Comparison of ENCODE assay signal across 1 cellular context in the genomic region with DNA sequence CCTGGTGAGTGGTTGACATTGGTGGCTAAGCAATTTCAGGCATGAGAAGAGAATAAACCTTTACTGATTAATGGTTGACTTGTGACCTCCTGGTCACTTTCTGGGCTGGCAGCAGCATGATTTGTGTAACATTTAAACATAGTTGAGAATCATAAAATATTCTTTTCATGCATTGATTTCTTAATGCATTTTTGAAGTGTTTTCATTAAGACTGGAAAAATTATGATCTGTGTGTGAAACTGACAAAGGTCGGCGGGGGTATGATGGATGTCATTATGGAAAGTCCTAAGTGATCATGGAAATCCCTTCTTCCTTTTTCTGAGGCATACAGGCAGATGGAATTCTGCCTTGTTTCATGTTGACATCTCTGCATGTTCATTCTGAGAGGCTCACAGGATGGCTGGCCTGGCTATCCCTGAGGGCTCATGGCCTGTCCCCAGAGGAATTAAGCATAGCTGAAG.
TF ChIP-seq lines count a peak whose summit lies in the region.

No MANE protein-coding gene starts in this region.

TF ChIP-seq in GM23338, 12 proteins besides CTCF, POLR2A, EP300 and RAD21 (continued from another document):
- TF ChIP-seq, protein P1, sequence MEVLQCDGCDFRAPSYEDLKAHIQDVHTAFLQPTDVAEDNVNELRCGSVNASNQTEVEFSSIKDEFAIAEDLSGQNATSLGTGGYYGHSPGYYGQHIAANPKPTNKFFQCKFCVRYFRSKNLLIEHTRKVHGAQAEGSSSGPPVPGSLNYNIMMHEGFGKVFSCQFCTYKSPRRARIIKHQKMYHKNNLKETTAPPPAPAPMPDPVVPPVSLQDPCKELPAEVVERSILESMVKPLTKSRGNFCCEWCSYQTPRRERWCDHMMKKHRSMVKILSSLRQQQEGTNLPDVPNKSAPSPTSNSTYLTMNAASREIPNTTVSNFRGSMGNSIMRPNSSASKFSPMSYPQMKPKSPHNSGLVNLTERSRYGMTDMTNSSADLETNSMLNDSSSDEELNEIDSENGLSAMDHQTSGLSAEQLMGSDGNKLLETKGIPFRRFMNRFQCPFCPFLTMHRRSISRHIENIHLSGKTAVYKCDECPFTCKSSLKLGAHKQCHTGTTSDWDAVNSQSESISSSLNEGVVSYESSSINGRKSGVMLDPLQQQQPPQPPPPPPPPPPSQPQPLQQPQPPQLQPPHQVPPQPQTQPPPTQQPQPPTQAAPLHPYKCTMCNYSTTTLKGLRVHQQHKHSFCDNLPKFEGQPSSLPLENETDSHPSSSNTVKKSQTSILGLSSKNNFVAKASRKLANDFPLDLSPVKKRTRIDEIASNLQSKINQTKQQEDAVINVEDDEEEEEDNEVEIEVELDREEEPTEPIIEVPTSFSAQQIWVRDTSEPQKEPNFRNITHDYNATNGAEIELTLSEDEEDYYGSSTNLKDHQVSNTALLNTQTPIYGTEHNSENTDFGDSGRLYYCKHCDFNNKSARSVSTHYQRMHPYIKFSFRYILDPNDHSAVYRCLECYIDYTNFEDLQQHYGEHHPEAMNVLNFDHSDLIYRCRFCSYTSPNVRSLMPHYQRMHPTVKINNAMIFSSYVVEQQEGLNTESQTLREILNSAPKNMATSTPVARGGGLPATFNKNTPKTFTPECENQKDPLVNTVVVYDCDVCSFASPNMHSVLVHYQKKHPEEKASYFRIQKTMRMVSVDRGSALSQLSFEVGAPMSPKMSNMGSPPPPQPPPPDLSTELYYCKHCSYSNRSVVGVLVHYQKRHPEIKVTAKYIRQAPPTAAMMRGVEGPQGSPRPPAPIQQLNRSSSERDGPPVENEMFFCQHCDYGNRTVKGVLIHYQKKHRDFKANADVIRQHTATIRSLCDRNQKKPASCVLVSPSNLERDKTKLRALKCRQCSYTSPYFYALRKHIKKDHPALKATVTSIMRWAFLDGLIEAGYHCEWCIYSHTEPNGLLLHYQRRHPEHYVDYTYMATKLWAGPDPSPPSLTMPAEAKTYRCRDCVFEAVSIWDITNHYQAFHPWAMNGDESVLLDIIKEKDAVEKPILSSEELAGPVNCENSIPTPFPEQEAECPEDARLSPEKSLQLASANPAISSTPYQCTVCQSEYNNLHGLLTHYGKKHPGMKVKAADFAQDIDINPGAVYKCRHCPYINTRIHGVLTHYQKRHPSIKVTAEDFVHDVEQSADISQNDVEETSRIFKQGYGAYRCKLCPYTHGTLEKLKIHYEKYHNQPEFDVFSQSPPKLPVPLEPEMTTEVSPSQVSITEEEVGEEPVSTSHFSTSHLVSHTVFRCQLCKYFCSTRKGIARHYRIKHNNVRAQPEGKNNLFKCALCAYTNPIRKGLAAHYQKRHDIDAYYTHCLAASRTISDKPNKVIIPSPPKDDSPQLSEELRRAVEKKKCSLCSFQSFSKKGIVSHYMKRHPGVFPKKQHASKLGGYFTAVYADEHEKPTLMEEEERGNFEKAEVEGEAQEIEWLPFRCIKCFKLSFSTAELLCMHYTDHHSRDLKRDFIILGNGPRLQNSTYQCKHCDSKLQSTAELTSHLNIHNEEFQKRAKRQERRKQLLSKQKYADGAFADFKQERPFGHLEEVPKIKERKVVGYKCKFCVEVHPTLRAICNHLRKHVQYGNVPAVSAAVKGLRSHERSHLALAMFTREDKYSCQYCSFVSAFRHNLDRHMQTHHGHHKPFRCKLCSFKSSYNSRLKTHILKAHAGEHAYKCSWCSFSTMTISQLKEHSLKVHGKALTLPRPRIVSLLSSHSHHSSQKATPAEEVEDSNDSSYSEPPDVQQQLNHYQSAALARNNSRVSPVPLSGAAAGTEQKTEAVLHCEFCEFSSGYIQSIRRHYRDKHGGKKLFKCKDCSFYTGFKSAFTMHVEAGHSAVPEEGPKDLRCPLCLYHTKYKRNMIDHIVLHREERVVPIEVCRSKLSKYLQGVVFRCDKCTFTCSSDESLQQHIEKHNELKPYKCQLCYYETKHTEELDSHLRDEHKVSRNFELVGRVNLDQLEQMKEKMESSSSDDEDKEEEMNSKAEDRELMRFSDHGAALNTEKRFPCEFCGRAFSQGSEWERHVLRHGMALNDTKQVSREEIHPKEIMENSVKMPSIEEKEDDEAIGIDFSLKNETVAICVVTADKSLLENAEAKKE (CRISPR knock-in tag; IDR thresholded peaks at IDR 0.05) = no peak
- TF ChIP-seq ZNF114 (CRISPR knock-in tag; IDR thresholded peaks at IDR 0.05) = no peak
- TF ChIP-seq, protein P2, sequence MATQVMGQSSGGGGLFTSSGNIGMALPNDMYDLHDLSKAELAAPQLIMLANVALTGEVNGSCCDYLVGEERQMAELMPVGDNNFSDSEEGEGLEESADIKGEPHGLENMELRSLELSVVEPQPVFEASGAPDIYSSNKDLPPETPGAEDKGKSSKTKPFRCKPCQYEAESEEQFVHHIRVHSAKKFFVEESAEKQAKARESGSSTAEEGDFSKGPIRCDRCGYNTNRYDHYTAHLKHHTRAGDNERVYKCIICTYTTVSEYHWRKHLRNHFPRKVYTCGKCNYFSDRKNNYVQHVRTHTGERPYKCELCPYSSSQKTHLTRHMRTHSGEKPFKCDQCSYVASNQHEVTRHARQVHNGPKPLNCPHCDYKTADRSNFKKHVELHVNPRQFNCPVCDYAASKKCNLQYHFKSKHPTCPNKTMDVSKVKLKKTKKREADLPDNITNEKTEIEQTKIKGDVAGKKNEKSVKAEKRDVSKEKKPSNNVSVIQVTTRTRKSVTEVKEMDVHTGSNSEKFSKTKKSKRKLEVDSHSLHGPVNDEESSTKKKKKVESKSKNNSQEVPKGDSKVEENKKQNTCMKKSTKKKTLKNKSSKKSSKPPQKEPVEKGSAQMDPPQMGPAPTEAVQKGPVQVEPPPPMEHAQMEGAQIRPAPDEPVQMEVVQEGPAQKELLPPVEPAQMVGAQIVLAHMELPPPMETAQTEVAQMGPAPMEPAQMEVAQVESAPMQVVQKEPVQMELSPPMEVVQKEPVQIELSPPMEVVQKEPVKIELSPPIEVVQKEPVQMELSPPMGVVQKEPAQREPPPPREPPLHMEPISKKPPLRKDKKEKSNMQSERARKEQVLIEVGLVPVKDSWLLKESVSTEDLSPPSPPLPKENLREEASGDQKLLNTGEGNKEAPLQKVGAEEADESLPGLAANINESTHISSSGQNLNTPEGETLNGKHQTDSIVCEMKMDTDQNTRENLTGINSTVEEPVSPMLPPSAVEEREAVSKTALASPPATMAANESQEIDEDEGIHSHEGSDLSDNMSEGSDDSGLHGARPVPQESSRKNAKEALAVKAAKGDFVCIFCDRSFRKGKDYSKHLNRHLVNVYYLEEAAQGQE (IDR thresholded peaks at IDR 0.05; ENCODE audit: unreplicated experiment) = no peak
- TF ChIP-seq ZNF331 (CRISPR knock-in tag; IDR thresholded peaks at IDR 0.05; ENCODE audit: low read depth) = no peak
- no peak for TF ChIP-seq EZH2phosphoT487 (IDR thresholded peaks at IDR 0.05; ENCODE audit: unreplicated experiment)
- no peak for TF ChIP-seq STAT1 (IDR thresholded peaks at IDR 0.05; ENCODE audit: unreplicated experiment)
- no peak for TF ChIP-seq POLR2AphosphoS5 (IDR thresholded peaks at IDR 0.05; ENCODE audit: low read depth)
